ENCODE assay signal across 22 cellular contexts in the genomic region with DNA sequence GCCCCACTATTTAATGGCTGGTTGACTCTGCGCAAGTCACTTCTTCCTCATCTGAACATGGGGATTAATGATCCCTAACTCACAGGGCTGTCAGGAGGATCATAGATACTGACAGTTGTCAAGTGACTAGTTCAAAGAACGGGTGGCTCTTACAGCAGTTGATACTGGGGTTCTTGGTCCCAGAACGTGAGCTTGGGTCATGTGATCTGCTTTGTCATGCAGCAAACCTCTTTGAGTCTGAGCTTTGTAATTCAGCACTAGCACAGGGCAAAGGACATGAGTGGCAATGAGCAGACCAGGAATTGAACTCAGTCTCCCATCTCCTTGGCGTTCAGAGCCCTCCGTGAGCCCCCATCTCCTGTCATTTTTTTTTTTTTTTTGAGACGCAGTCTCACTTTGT.
"Had no signal": no experiment of that assay in that cellular context is flagged by ENCODE, and none has a peak within 500 bp of the region (broad histone marks: within the 10 kb centered on the region; RNA-seq: fewer than 3 reads in every experiment).

No MANE protein-coding gene starts in this region.

- ATAC-seq: lower lobe of right lung had no signal

- H3K4me1 ChIP-seq: foreskin keratinocyte, left lung had no signal

- FAIRE-seq: colon, endothelial cell of umbilical vein, frontal cortex, islet of Langerhans, keratinocyte had no signal

- H3K27me3 ChIP-seq: esophagus muscularis mucosa, gastroesophageal sphincter, heart left ventricle, left lung had no signal

- DNase-seq: dermis blood vessel endothelial cell; dorsolateral prefrontal cortex; effector CD4-positive, alpha-beta T cell; effector memory CD4-positive, alpha-beta T cell; foreskin keratinocyte; heart left ventricle; hippocampal formation; left cardiac atrium; left lung; left ventricle myocardium superior; lower lobe of right lung; mesenchymal stem cell had no signal

- H3K9me3 ChIP-seq: esophagus muscularis mucosa, gastroesophageal sphincter, heart left ventricle, left lung, lower lobe of right lung, mucosa of descending colon had no signal

- H3K36me3 ChIP-seq: esophagus muscularis mucosa, gastroesophageal sphincter, heart left ventricle, left lung, lower lobe of right lung had no signal

- H3K27ac ChIP-seq: dorsolateral prefrontal cortex, foreskin keratinocyte, heart left ventricle, left lung, lower lobe of right lung had no signal

- H3K4me3 ChIP-seq: coronary artery, dorsolateral prefrontal cortex, esophagus muscularis mucosa, gastroesophageal sphincter, heart left ventricle, left lung, lower lobe of right lung, mucosa of descending colon had no signal

- H3K36me3 Mint-ChIP-seq: mesothelial cell of epicardium had no signal

- H3K9me3 Mint-ChIP-seq: mesothelial cell of epicardium had no signal

- H3K4me3 Mint-ChIP-seq: mesothelial cell of epicardium had no signal
